8 cellular contexts compared by ENCODE assay signal in genomic region chr1:186617860-186618780, GRCh38.
A peak's percentile ranks its signal among the peaks of the same experiment; 100 is the strongest.
DNase-seq lines count a peak whose midpoint lies in the region; ATAC-seq lines count a peak whose summit lies in the region.

No MANE protein-coding gene starts in this region.

- peak; percentile 57 to 75 for ATAC-seq in activated CD4-positive, CD25-positive, alpha-beta regulatory T cell treated with anti-CD3 and anti-CD28 coated beads, Interleukin-2, amount 50 U/mL, for 24 hours
- peak; percentile 100 for ATAC-seq in HG02759 (IDR thresholded peaks at IDR 0.05; ENCODE audit: unreplicated experiment)

- intact Hi-C loops in head of caudate nucleus (cut with DNase I) = no loop called here

- DNase-seq in activated CD4-positive, CD25-positive, alpha-beta regulatory T cell treated with anti-CD3 and anti-CD28 coated beads, Interleukin-2, amount 50 U/mL, for 72 hours = no peak
- peak; percentile 19 for DNase-seq in NCI-H1105 (lab: John Stamatoyannopoulos, UW)
- DNase-seq in activated CD8-positive, alpha-beta memory T cell treated with anti-CD3 and anti-CD28 coated beads, Interleukin-2, amount 50 U/mL, for 4 hours = peak; percentile 13
- DNase-seq in head of caudate nucleus = peak in 22 of 42 donors; percentile 4 to 59 (median 22)
- DNase-seq in stimulated activated CD4-positive, alpha-beta T cell treated with anti-CD3 and anti-CD28 coated beads, TNF-alpha, amount 100 ng/mL, for 48 hours (ENCODE audit: low read depth in 3 of 3) = peak in 2 of 3 donors; percentile 12 to 21
- DNase-seq in islet precursor cell = no peak

Comparison
In these comparisons a context has a peak if more than half of its experiments do, and no peak if none do; other contexts are left out.
1. DNase-seq: peak in NCI-H1105 (single experiment), activated CD8-positive, alpha-beta memory T cell treated with anti-CD3 and anti-CD28 coated beads, Interleukin-2, amount 50 U/mL, for 4 hours (single experiment), head of caudate nucleus (22 of 42) and stimulated activated CD4-positive, alpha-beta T cell treated with anti-CD3 and anti-CD28 coated beads, TNF-alpha, amount 100 ng/mL, for 48 hours (2 of 3); none in activated CD4-positive, CD25-positive, alpha-beta regulatory T cell treated with anti-CD3 and anti-CD28 coated beads, Interleukin-2, amount 50 U/mL, for 72 hours (single experiment) and islet precursor cell (single experiment).